Comparison of ENCODE assay signal across 9 cellular contexts in the genomic region with DNA sequence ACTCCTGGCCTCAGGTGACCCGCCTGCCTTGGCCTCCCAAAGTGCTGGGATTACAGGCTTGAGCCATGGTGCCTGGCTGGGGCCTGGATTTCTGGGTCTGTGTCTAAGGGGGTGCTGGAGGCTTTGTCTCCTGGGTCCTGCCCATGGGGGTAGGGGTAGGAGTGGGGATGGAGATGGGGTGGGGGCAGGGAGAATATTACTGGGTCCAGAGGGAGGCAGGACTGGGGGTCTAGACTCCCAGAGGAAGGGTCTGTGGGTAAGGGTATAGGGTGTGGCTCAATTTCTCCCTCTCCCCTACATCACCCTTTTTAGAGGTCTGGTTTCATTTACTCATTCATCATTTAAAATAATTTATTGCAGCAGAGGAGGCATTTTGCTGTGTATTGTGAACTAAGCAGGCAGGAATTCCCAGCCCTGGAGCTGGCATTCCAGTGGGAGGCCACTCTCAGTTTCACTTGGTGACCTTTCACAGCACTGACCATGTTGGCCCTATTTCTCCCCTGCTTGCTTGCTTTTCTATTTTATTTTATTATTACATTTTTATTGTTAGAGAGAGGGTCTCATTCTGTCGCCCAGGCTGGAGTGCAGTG. TPM values are rescaled to one million over a fixed set of nuclear protein-coding genes. Genes with fewer than 3 reads are reported as not detected.
A peak's percentile ranks its signal among the peaks of the same experiment; 100 is the strongest.
DNase-seq lines count a peak whose midpoint lies in the region; ATAC-seq, FAIRE-seq and TF ChIP-seq lines count a peak whose summit lies in the region.
"Had no signal": no experiment of that assay in that cellular context is flagged by ENCODE, and none has a peak within 500 bp of the region (broad histone marks: within the 10 kb centered on the region; RNA-seq: fewer than 3 reads in every experiment).

No MANE protein-coding gene starts in this region.

- H3K4me1 Mint-ChIP-seq in progenitor cell of endocrine pancreas (ENCODE audit: low read depth) = peaks cover 15% of the 10 kb centered on the region

- H3K9me3 Mint-ChIP-seq in progenitor cell of endocrine pancreas (ENCODE audit: low read depth) = no peaks in the 10 kb centered on the region

- H3K36me3 Mint-ChIP-seq in progenitor cell of endocrine pancreas (ENCODE audit: insufficient read depth) = no peaks in the 10 kb centered on the region

- H3K27me3 Mint-ChIP-seq in progenitor cell of endocrine pancreas = peaks cover 25% of the 10 kb centered on the region

- DNase-seq in GM04503 (ENCODE audit: low read depth) = peak; percentile 57
- peak; percentile 48 for DNase-seq in RCC 7860 (ENCODE audit: low spot score)
- peak; percentile 69 for DNase-seq in epidermal melanocyte (ENCODE audit: insufficient read length, low spot score)
- DNase-seq in progenitor cell of endocrine pancreas (ENCODE audit: low spot score, unreplicated experiment) = no peak
- DNase-seq in islet precursor cell = no peak
- no peak for DNase-seq in stimulated activated CD4-positive, alpha-beta T cell treated with anti-CD3 and anti-CD28 coated beads, Interleukin-15, amount 100 ng/mL, for 24 hours
- no peak for DNase-seq in NCI-H1436 (lab: John Stamatoyannopoulos, UW)
- DNase-seq: NCI-H524 treated with DMSO at 0.1 percent for 48 hours had no signal

- FAIRE-seq in RCC 7860 (lab: Jason Lieb, UNC) = no peak

- ATAC-seq in GM21423 (IDR thresholded peaks at IDR 0.05; ENCODE audit: unreplicated experiment) = no peak

- H3K4me3 Mint-ChIP-seq in progenitor cell of endocrine pancreas (ENCODE audit: low read depth) = peak overlapping the region; percentile 88

- TF ChIP-seq CTCF in progenitor cell of endocrine pancreas (IDR thresholded peaks at IDR 0.05; ENCODE audit: unreplicated experiment) = no peak

- H3K27ac Mint-ChIP-seq in progenitor cell of endocrine pancreas = no peak overlapping the region

RNA-seq across cellular contexts. Expression of a gene that starts 0.8 kb away (rescaled TPM):
- total RNA-seq in progenitor cell of endocrine pancreas = 11.4 and 13.9 TPM in 2 replicates

RNA-seq across cellular contexts. Expression of a gene that starts 1.2 kb away (rescaled TPM):
- total RNA-seq in progenitor cell of endocrine pancreas = 1.6 TPM in 1 of 2 replicates, not detected in the other

RNA-seq across cellular contexts. Expression of a gene that starts 6.9 kb away (rescaled TPM):
- total RNA-seq in progenitor cell of endocrine pancreas = not detected in 2 replicates

RNA-seq across cellular contexts. Expression of a gene that starts 32.8 kb away (rescaled TPM):
- 134 and 135 TPM in 2 replicates for total RNA-seq in progenitor cell of endocrine pancreas

RNA-seq across cellular contexts. Expression of a gene that starts 35.0 kb away (rescaled TPM):
- total RNA-seq in progenitor cell of endocrine pancreas = 31.0 and 31.5 TPM in 2 replicates

Comparison
In these comparisons a context has a peak if more than half of its experiments do, and no peak if none do; other contexts are left out.
1. DNase-seq: peak in GM04503 (single experiment), RCC 7860 (single experiment) and epidermal melanocyte (single experiment); none in progenitor cell of endocrine pancreas (single experiment), islet precursor cell (single experiment), stimulated activated CD4-positive, alpha-beta T cell treated with anti-CD3 and anti-CD28 coated beads, Interleukin-15, amount 100 ng/mL, for 24 hours (single experiment) and NCI-H1436 (single experiment).